Comparison of ENCODE assay signal across 8 cellular contexts in the genomic region with DNA sequence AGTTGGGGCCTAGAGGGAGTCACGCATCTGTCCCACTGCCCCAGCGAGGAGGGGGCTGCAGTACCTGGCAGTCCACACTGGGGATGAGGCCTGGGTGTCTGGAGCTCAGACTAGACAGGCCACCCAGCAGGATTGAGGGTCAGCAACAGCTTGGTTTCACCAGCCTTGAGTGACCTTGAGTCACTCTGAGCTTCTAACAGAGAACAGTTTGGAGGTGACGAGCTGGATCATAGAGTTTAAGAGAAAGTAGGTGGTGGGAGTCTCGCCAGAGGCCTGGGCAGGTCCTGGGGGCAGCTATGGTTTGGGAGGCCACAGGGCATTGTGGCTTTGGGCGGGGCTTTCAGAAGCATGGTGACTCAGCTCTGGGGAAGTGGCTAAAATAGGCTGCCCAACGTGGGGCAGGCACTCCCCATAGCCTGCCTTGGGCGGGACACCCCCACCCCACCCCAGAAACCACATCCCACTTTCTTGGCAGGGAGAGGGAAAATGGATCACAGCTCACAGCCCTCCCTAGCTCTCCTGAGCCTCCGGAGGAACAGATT. TPM values are rescaled to one million over a fixed set of nuclear protein-coding genes. Genes with fewer than 3 reads are reported as not detected.
A peak's percentile ranks its signal among the peaks of the same experiment; 100 is the strongest.
DNase-seq lines count a peak whose midpoint lies in the region; ATAC-seq, FAIRE-seq and TF ChIP-seq lines count a peak whose summit lies in the region.

No MANE protein-coding gene starts in this region.

- FAIRE-seq in astrocyte (lab: Jason Lieb, UNC) (no peak), frontal cortex (lab: Jason Lieb, UNC) (no peak)

- TF ChIP-seq CTCF in GM10248 (IDR thresholded peaks at IDR 0.05; ENCODE audit: control extremely low read depth, extremely low read depth, low read depth, missing control alignments) (no peak), astrocyte (IDR thresholded peaks at IDR 0.05; ENCODE audit: insufficient read depth, low read depth, low read length) (no peak), thoracic aorta (IDR thresholded peaks at IDR 0.05) (no peak)

- peaks cover 80% of the 10 kb centered on the region for H4K20me1 ChIP-seq in astrocyte (ENCODE audit: insufficient read depth, low read length)

- H3K27me3 Mint-ChIP-seq in astrocyte (ENCODE audit: low read depth, unreplicated experiment): peaks cover 3% of the 10 kb centered on the region

- H3K27me3 ChIP-seq in astrocyte (ENCODE audit: insufficient read depth, low read length) (no peaks in the 10 kb centered on the region), thoracic aorta (replicated peaks; ENCODE audit: insufficient read depth) (no peaks in the 10 kb centered on the region)

- H3K9me3 ChIP-seq in astrocyte (ENCODE audit: insufficient read depth, low read depth, low read length) (no peaks in the 10 kb centered on the region), thoracic aorta (no peaks in the 10 kb centered on the region)

- POLR2A ChIA-PET in GM10248 (lab: Yijun Ruan, JAX): no interaction called here

- peak overlapping the region; percentile 83 for H3K4me2 ChIP-seq in astrocyte (ENCODE audit: low read length)

- ATAC-seq in GM21717 (IDR thresholded peaks at IDR 0.05; ENCODE audit: unreplicated experiment) (peak; percentile 88), thoracic aorta (ENCODE audit: insufficient number of reproducible peaks, low FRiP score, low read depth) (peak; percentile 56)

- H3K4me1 ChIP-seq in astrocyte (ENCODE audit: insufficient read depth, low read length): peaks cover 66% of the 10 kb centered on the region
- peaks cover 60 to 94% of the 10 kb centered on the region in 2 donors for H3K4me1 ChIP-seq in thoracic aorta (ENCODE audit: control insufficient read depth in 1 of 2, low read depth in 2 of 2)

- H3K79me2 ChIP-seq in astrocyte (ENCODE audit: insufficient read depth, low read length): peaks cover 81% of the 10 kb centered on the region

- no peaks in the 10 kb centered on the region for H3K36me3 ChIP-seq in astrocyte (ENCODE audit: insufficient read depth, low read length)
- no peaks in the 10 kb centered on the region for H3K36me3 ChIP-seq in thoracic aorta

- no peak overlapping the region for H2AFZ ChIP-seq in astrocyte (ENCODE audit: low read depth, low read length)

- CTCF ChIA-PET in GM10248 (lab: Yijun Ruan, JAX): interaction anchor here (1.0 to 3.0 kb wide), 5 partner anchors 9 to 564 kb away, joined by 3 to 13 read pairs (median 3); a partner anchor contains a TSS

- peak overlapping the region; percentile 72 for H3K27ac Mint-ChIP-seq in astrocyte (ENCODE audit: unreplicated experiment)

- H3K36me3 Mint-ChIP-seq in astrocyte (ENCODE audit: low read depth, unreplicated experiment): peaks cover 4% of the 10 kb centered on the region

- DNase-seq in GM10248 (ENCODE audit: extremely low spot score): peak; percentile 71
- DNase-seq in HT1080 (ENCODE audit: low read depth): peak; percentile 97
- peak; percentile 89 for DNase-seq in astrocyte (ENCODE audit: low read depth)
- DNase-seq in kidney glomerular epithelial cell (lab: John Stamatoyannopoulos, UW): peak; percentile 75
- peak; percentile 77 for DNase-seq in thoracic aorta (ENCODE audit: low spot score)
- DNase-seq in 8988T: no peak
- no peak for DNase-seq in frontal cortex (ENCODE audit: low spot score in 2 of 2)

- H3K4me1 Mint-ChIP-seq in astrocyte (ENCODE audit: low read depth, unreplicated experiment): peaks cover 36% of the 10 kb centered on the region

- H3K9ac ChIP-seq in astrocyte (ENCODE audit: low read length): peak overlapping the region; percentile 81

- H3K9me3 Mint-ChIP-seq in astrocyte (ENCODE audit: unreplicated experiment): no peaks in the 10 kb centered on the region

- H3K4me3 ChIP-seq in astrocyte (ENCODE audit: insufficient read depth, low read depth, low read length): peak overlapping the region; percentile 30
- H3K4me3 ChIP-seq in thoracic aorta: peak overlapping the region; percentile 48

- H3K27ac ChIP-seq in astrocyte (ENCODE audit: low read depth, low read length) (peak overlapping the region; percentile 94), thoracic aorta (peak overlapping the region; percentile 90 to 94)

- H3K4me3 Mint-ChIP-seq in astrocyte (ENCODE audit: unreplicated experiment): peak overlapping the region; percentile 68

RNA-seq across cellular contexts. Expression of a gene that starts 20.5 kb away (rescaled TPM):
- total RNA-seq in HT1080 (2014; rRNA removed; shearing (Covaris generic)): 27.2 and 37.0 TPM in 2 replicates
- 29.5 and 32.4 TPM in 2 replicates for polyA plus RNA-seq in HT1080 (2015; cell fraction: cytosol; rRNA removed)
- polyA plus RNA-seq in HT1080 (2015; cell fraction: nucleus; rRNA removed): 14.0 and 16.8 TPM in 2 replicates
- total RNA-seq in astrocyte (13.0 and 15.8 TPM in 2 replicates), thoracic aorta (100 to 1,000 TPM in 1 of 2 donors, 10 to 100 TPM in 1; 73.8 to 134 TPM), frontal cortex (62.8 TPM)

RNA-seq across cellular contexts. Expression of a gene that starts 29.7 kb away (rescaled TPM):
- total RNA-seq in HT1080 (2014; rRNA removed; shearing (Covaris generic)): not detected in 2 replicates
- not detected in 2 replicates for polyA plus RNA-seq in HT1080 (2015; cell fraction: cytosol; rRNA removed)
- not detected in 2 replicates for polyA plus RNA-seq in HT1080 (2015; cell fraction: nucleus; rRNA removed)
- not detected in 2 replicates for total RNA-seq in astrocyte
- total RNA-seq in thoracic aorta: not detected
- total RNA-seq in frontal cortex: not detected

Comparison
In these comparisons a context has a peak if more than half of its experiments do, and no peak if none do; other contexts are left out.
1. DNase-seq: peak in GM10248 (single experiment), HT1080 (single experiment), astrocyte (single experiment), kidney glomerular epithelial cell (single experiment) and thoracic aorta (single experiment); none in 8988T (single experiment) and frontal cortex (0 of 2).